11 cellular contexts compared by ENCODE assay signal in the genomic region with DNA sequence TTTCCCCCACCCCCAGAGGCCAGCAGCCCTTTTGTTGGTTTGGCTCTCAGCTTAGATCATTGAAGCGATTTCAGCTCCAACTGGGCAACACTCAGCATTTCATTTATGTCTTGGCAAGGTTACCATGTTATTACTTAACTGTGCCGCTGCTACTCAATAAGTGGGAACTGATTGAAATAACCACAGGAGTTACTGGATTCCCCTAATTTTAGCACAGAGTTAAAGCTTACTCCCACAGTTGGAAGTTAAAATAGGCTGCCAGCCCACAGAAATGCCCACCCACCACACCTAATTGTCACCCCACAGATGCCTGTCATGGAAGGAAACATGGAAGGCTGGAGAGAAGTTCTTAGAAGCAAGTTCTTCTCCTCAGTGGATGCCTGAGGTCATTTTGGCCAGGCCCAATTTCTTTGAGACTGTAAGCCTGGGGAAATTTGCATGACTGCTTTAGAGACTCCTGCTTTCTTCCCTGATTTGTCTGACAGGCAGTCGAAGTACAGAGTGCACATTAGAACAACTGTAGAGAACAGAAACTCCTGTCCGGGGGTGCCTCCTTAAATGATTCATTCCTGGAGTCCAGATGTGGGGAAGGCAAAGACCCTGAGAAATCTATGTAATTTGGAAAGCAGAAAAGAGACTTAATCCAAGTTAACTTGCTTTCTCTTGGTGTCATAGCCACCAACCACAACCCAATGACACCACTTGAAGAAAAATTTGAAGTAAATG.
DNase-seq lines count a peak whose midpoint lies in the region; ATAC-seq and TF ChIP-seq lines count a peak whose summit lies in the region.
"Had no signal": no experiment of that assay in that cellular context is flagged by ENCODE, and none has a peak within 500 bp of the region (broad histone marks: within the 10 kb centered on the region; RNA-seq: fewer than 3 reads in every experiment).

No MANE protein-coding gene starts in this region.

- H3K4me1 Mint-ChIP-seq in activated T-cell treated with anti-CD3 and anti-CD28 coated beads, Interleukin-2, amount 50 U/mL, for 72 hours (ENCODE audit: low read depth): no peaks in the 10 kb centered on the region

- no peaks in the 10 kb centered on the region for H3K36me3 Mint-ChIP-seq in activated T-cell treated with anti-CD3 and anti-CD28 coated beads, Interleukin-2, amount 50 U/mL, for 72 hours (ENCODE audit: insufficient read depth in 2 of 2)
- H3K36me3 Mint-ChIP-seq: activated naive CD4-positive, alpha-beta T cell treated with anti-CD3 and anti-CD28 coated beads, Interleukin-2, amount 50 U/mL, for 72 hours; WTC11 had no signal

- DNase-seq in putamen (ENCODE audit: low spot score) (peak; percentile 82), colonic mucosa (no peak), kidney glomerular epithelial cell (lab: John Stamatoyannopoulos, UW) (no peak), NCI-H526 treated with DMSO at 0.1 percent for 48 hours (lab: John Stamatoyannopoulos, UW) (no peak)
- no peak for DNase-seq in activated T-cell treated with anti-CD3 and anti-CD28 coated beads, Interleukin-2, amount 50 U/mL, for 72 hours
- DNase-seq: H7 had no signal

- intact Hi-C loops in colonic mucosa (cut with DNase I): no loop called here

- H3K9me3 ChIP-seq in colonic mucosa: no peaks in the 10 kb centered on the region

- no peaks in the 10 kb centered on the region for H3K9me3 Mint-ChIP-seq in activated T-cell treated with anti-CD3 and anti-CD28 coated beads, Interleukin-2, amount 50 U/mL, for 72 hours
- H3K9me3 Mint-ChIP-seq: WTC11 had no signal

- H3K4me3 Mint-ChIP-seq in activated T-cell treated with anti-CD3 and anti-CD28 coated beads, Interleukin-2, amount 50 U/mL, for 72 hours: no peak overlapping the region
- H3K4me3 Mint-ChIP-seq: WTC11 had no signal

- ATAC-seq in GM18873 (IDR thresholded peaks at IDR 0.05; ENCODE audit: low FRiP score, unreplicated experiment) (peak; percentile 79), GM21723 (IDR thresholded peaks at IDR 0.05; ENCODE audit: unreplicated experiment) (peak; percentile 71), HG03342 (IDR thresholded peaks at IDR 0.05; ENCODE audit: unreplicated experiment) (peak; percentile 78)
- no peak for ATAC-seq in activated T-cell treated with anti-CD3 and anti-CD28 coated beads, Interleukin-2, amount 50 U/mL, for 72 hours (replicated peaks in 1 of 2)
- ATAC-seq: WTC11 had no signal

- no peak overlapping the region for H3K4me3 ChIP-seq in colonic mucosa

- H3K9ac ChIP-seq in colonic mucosa (ENCODE audit: low read depth in 2 of 2, low read length in 2 of 2): no peak overlapping the region

- no peak overlapping the region for H3K27ac ChIP-seq in colonic mucosa

- no peak overlapping the region for H3K27ac Mint-ChIP-seq in activated T-cell treated with anti-CD3 and anti-CD28 coated beads, Interleukin-2, amount 50 U/mL, for 72 hours
- H3K27ac Mint-ChIP-seq: activated naive CD4-positive, alpha-beta T cell treated with anti-CD3 and anti-CD28 coated beads, Interleukin-2, amount 50 U/mL, for 72 hours; WTC11 had no signal

- H3K27me3 Mint-ChIP-seq in activated T-cell treated with anti-CD3 and anti-CD28 coated beads, Interleukin-2, amount 50 U/mL, for 72 hours (ENCODE audit: low read depth): peaks cover 8% of the 10 kb centered on the region

- H3K36me3 ChIP-seq in colonic mucosa: no peaks in the 10 kb centered on the region

- TF ChIP-seq CTCF in colonic mucosa (IDR thresholded peaks at IDR 0.05): no peak

- H3K27me3 ChIP-seq in colonic mucosa: no peaks in the 10 kb centered on the region

- H3K4me1 ChIP-seq in colonic mucosa: no peaks in the 10 kb centered on the region

Comparison
In these comparisons a context has a peak if more than half of its experiments do, and no peak if none do; other contexts are left out.
1. ATAC-seq: peak in GM18873 (single experiment), GM21723 (single experiment) and HG03342 (single experiment); none in activated T-cell treated with anti-CD3 and anti-CD28 coated beads, Interleukin-2, amount 50 U/mL, for 72 hours (0 of 2).